Comparison of ENCODE assay signal across 8 cellular contexts in genomic region chr14:77593501-77593911, GRCh38. TPM values are rescaled to one million over a fixed set of nuclear protein-coding genes. Genes with fewer than 3 reads are reported as not detected.
DNase-seq lines count a peak whose midpoint lies in the region; ATAC-seq, FAIRE-seq and TF ChIP-seq lines count a peak whose summit lies in the region.

No MANE protein-coding gene starts in this region.

- H3K27me3 ChIP-seq in pancreas = no peaks in the 10 kb centered on the region

- WGBS in pancreas, 2 donors = 67 to 74% methylated on average over 2 of the region's 2 CpGs

- H3K36me3 ChIP-seq in pancreas = peaks cover 0 to 6% (median 0%) of the 10 kb centered on the region in 3 donors

- peak; percentile 17 for FAIRE-seq in pancreas (lab: Jason Lieb, UNC)

- H3K9me3 ChIP-seq in pancreas = no peaks in the 10 kb centered on the region

- no peak overlapping the region for H3K4me3 ChIP-seq in pancreas

- intact Hi-C loops in pancreas (cut with DNase I) = no loop called here

- DNase-seq in GDM1 (lab: John Stamatoyannopoulos, UW) (peak; percentile 69), LHCN-M2 (ENCODE audit: low read depth) (peak; percentile 36), amniotic epithelial cell (ENCODE audit: low read depth) (peak; percentile 35), pancreas (no peak), GM19238 (ENCODE audit: insufficient read length, low spot score) (no peak), cortex of kidney (lab: John Stamatoyannopoulos, UW) (no peak), NCI-H69 (lab: John Stamatoyannopoulos, UW) (no peak)

- TF ChIP-seq CTCF in pancreas (IDR thresholded peaks at IDR 0.05) = no peak

- ATAC-seq in GM21526 (IDR thresholded peaks at IDR 0.05; ENCODE audit: low FRiP score, unreplicated experiment) (peak; percentile 68), pancreas (peak in 3 of 4 donors; percentile 26 to 56 (median 52))

- peak overlapping the region in 2 of 4 donors; percentile 17 to 53 for H3K27ac ChIP-seq in pancreas

- H3K4me1 ChIP-seq in pancreas = peaks cover 0 to 9% (median 0%) of the 10 kb centered on the region in 3 donors

RNA-seq across cellular contexts. Expression of gene SPTLC2, which starts 22.9 kb away (rescaled TPM):
- total RNA-seq in LHCN-M2 (2014; rRNA removed) (12.5 and 15.6 TPM in 2 replicates), pancreas (10 to 100 TPM in 3 of 6 donors, 1 to 10 TPM in 3; 8.2 to 19.4 (median 11.1) TPM)
- 12.2 TPM for polyA plus RNA-seq in LHCN-M2 (2012)
- polyA plus RNA-seq in pancreas = 1 to 10 TPM; 3.2 to 3.9 TPM

Comparison
In these comparisons a context has a peak if more than half of its experiments do, and no peak if none do; other contexts are left out.
1. DNase-seq: peak in GDM1 (single experiment), LHCN-M2 (single experiment) and amniotic epithelial cell (single experiment); none in pancreas (0 of 6), GM19238 (single experiment), cortex of kidney (single experiment) and NCI-H69 (single experiment).